Comparison of ENCODE assay signal across 8 cellular contexts in the genomic region with DNA sequence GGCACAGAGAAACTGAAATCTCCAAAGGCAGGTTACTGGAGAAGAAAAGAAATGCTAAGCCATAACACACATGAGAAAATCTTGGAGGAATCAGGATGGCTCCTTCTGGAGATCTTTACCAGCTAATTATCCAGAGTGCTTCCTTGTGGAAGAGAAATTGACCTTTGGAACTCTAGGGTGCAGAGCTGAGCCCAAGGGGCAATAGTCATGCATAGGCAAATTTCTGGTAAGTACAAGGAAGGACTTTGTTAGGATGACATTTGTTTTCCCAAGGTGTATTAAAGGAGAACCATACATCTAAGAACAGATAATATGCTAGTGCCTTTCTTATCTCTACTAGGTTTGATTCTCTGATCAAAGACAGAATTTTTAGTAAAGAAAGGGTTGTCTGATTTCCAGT.
"Had no signal": no experiment of that assay in that cellular context is flagged by ENCODE, and none has a peak within 500 bp of the region (broad histone marks: within the 10 kb centered on the region; RNA-seq: fewer than 3 reads in every experiment).

No MANE protein-coding gene starts in this region.

- FAIRE-seq: G401.6, GM12878, GM12891, GM12892, GM18507, GM19239 had no signal

- DNase-seq: GDM1, GF-D8 had no signal

- H3K4me3 ChIP-seq: GM12878 had no signal

- ATAC-seq: GM12878 had no signal
